Comparison of ENCODE assay signal across 20 cellular contexts in genomic region chr1:6331543-6332246, GRCh38.
A peak's percentile ranks its signal among the peaks of the same experiment; 100 is the strongest.
DNase-seq lines count a peak whose midpoint lies in the region; ATAC-seq and TF ChIP-seq lines count a peak whose summit lies in the region.
"Had no signal": no experiment of that assay in that cellular context is flagged by ENCODE, and none has a peak within 500 bp of the region (broad histone marks: within the 10 kb centered on the region; RNA-seq: fewer than 3 reads in every experiment).

No MANE protein-coding gene starts in this region.

- H3K9ac ChIP-seq in BLaER1, result 0 out of 2 replicates have a peak overlapping the region, but pooled peaks have one; percentile 38

- no peak for TF ChIP-seq RAD21 in Ishikawa (IDR thresholded peaks at IDR 0.05; ENCODE audit: low read depth)

- DNase-seq in cardiac fibroblast (ENCODE audit: low read depth in 2 of 2) (no peak), myocyte (ENCODE audit: low read depth) (peak; percentile 89), hypothalamus (lab: John Stamatoyannopoulos, UW) (no peak)
- no peak for DNase-seq in stimulated activated effector memory CD8-positive, alpha-beta T cell treated with anti-CD3 and anti-CD28 coated beads, Interleukin-12 subunit alpha, Interleukin-12 subunit beta, amount 100 ng/mL, for 72 hours (ENCODE audit: low spot score in 2 of 2)
- DNase-seq: 8988T, C1 segment of cervical spinal cord, COR-L47, DMS153, EL, HCEC 1CT, NCI-H1417, NCI-H1930, NCI-H2171, NCI-H774, SHP77 had no signal

- H4K20me1 ChIP-seq in BLaER1, result no peaks in the 10 kb centered on the region; the same call in 1 of the 2 replicates

- H3K27ac ChIP-seq in BLaER1, result no peak overlapping the region
- H3K27ac ChIP-seq: Peyer's patch had no signal

- no peaks in the 10 kb centered on the region for H3K9me3 ChIP-seq in BLaER1
- H3K9me3 ChIP-seq: Peyer's patch had no signal

- no peak overlapping the region for H3K27ac Mint-ChIP-seq in stimulated activated effector memory CD8-positive, alpha-beta T cell treated with anti-CD3 and anti-CD28 coated beads, Interleukin-12 subunit alpha, Interleukin-12 subunit beta, amount 100 ng/mL, for 72 hours

- H3K4me1 ChIP-seq in BLaER1, result peaks cover 36% of the 10 kb centered on the region
- H3K4me1 ChIP-seq: Peyer's patch had no signal

- no peak for TF ChIP-seq EP300 in Ishikawa (IDR thresholded peaks at IDR 0.05; ENCODE audit: borderline replicate concordance)

- peak; percentile 3 for TF ChIP-seq CTCF in cardiac fibroblast (IDR thresholded peaks at IDR 0.05; ENCODE audit: low read depth, low read length)

- H3K4me2 ChIP-seq in BLaER1, result no peak overlapping the region

- H3K27me3 ChIP-seq in BLaER1, result no peaks in the 10 kb centered on the region
- H3K27me3 ChIP-seq: Peyer's patch had no signal

- no peak for ATAC-seq in HG03039 (IDR thresholded peaks at IDR 0.05; ENCODE audit: unreplicated experiment)
- no peak for ATAC-seq in stimulated activated effector memory CD8-positive, alpha-beta T cell treated with anti-CD3 and anti-CD28 coated beads, Interleukin-12 subunit alpha, Interleukin-12 subunit beta, amount 100 ng/mL, for 72 hours
- no peak for ATAC-seq in activated CD4-positive, CD25-positive, alpha-beta regulatory T cell treated with anti-CD3 and anti-CD28 coated beads, Interleukin-2, amount 50 U/mL, for 24 hours

- H3K36me3 ChIP-seq in BLaER1, result peaks cover 69% of the 10 kb centered on the region

- H3K9me3 Mint-ChIP-seq in stimulated activated effector memory CD8-positive, alpha-beta T cell treated with anti-CD3 and anti-CD28 coated beads, Interleukin-12 subunit alpha, Interleukin-12 subunit beta, amount 100 ng/mL, for 72 hours, result no peaks in the 10 kb centered on the region

- no peak overlapping the region for H3K4me3 Mint-ChIP-seq in stimulated activated effector memory CD8-positive, alpha-beta T cell treated with anti-CD3 and anti-CD28 coated beads, Interleukin-12 subunit alpha, Interleukin-12 subunit beta, amount 100 ng/mL, for 72 hours

- H3K4me1 Mint-ChIP-seq in stimulated activated effector memory CD8-positive, alpha-beta T cell treated with anti-CD3 and anti-CD28 coated beads, Interleukin-12 subunit alpha, Interleukin-12 subunit beta, amount 100 ng/mL, for 72 hours, result peaks cover 6% of the 10 kb centered on the region

- H3K36me3 Mint-ChIP-seq in stimulated activated effector memory CD8-positive, alpha-beta T cell treated with anti-CD3 and anti-CD28 coated beads, Interleukin-12 subunit alpha, Interleukin-12 subunit beta, amount 100 ng/mL, for 72 hours, result peaks cover 12% of the 10 kb centered on the region

- no peak overlapping the region for H3K4me3 ChIP-seq in BLaER1
- no peak overlapping the region for H3K4me3 ChIP-seq in cardiac fibroblast (replicated peaks in 1 of 2; ENCODE audit: low read depth in 2 of 2, low read length in 2 of 2)
- H3K4me3 ChIP-seq: Peyer's patch had no signal

TF ChIP-seq in Ishikawa, 13 proteins besides CTCF, POLR2A, EP300 and RAD21:
- TF ChIP-seq NFIC (IDR thresholded peaks at IDR 0.05) (peak; percentile 69; the same call in 1 of the 2 replicates), FOXM1 (IDR thresholded peaks at IDR 0.05; ENCODE audit: borderline replicate concordance, low read depth) (no peak), REST (IDR thresholded peaks at IDR 0.05; ENCODE audit: low read depth) (no peak), CEBPB (IDR thresholded peaks at IDR 0.05) (no peak), YY1 (IDR thresholded peaks at IDR 0.05; ENCODE audit: low read depth) (no peak), EGR1 (IDR thresholded peaks at IDR 0.05) (no peak)
TF ChIP-seq in Ishikawa: peak in this region for 1.
